Comparison of ENCODE assay signal across 22 cellular contexts in genomic region chr2:150555957-150556356, GRCh38.
DNase-seq lines count a peak whose midpoint lies in the region; ATAC-seq, FAIRE-seq and TF ChIP-seq lines count a peak whose summit lies in the region.
"Had no signal": no experiment of that assay in that cellular context is flagged by ENCODE, and none has a peak within 500 bp of the region (broad histone marks: within the 10 kb centered on the region; RNA-seq: fewer than 3 reads in every experiment).

No MANE protein-coding gene starts in this region.

- H3T11ph ChIP-seq in H9 (ENCODE audit: low read length) = no peak overlapping the region

- H3K36me3 ChIP-seq in ACC112 (ENCODE audit: insufficient read depth, low read length) (no peaks in the 10 kb centered on the region), mesenchymal stem cell (ENCODE audit: control insufficient read depth in 1 of 2, insufficient read depth in 2 of 2, low read depth in 1 of 2, low read length in 2 of 2) (no peaks in the 10 kb centered on the region)

- peak overlapping the region; percentile 69 for H2AFZ ChIP-seq in ACC112 (ENCODE audit: low read length, unreplicated experiment)
- peak overlapping the region; percentile 16 for H2AFZ ChIP-seq in H9 (ENCODE audit: low read length)
- no peak overlapping the region for H2AFZ ChIP-seq in mesenchymal stem cell (ENCODE audit: low read depth, low read length)
- H2AFZ ChIP-seq: PC-9 had no signal

- H3K27me3 ChIP-seq in ACC112 (ENCODE audit: insufficient read depth, low read length) (no peaks in the 10 kb centered on the region), H9 (ENCODE audit: insufficient read depth, low read length) (no peaks in the 10 kb centered on the region), mesenchymal stem cell (ENCODE audit: control insufficient read depth in 1 of 2, insufficient read depth in 1 of 2, low read length in 2 of 2) (no peaks in the 10 kb centered on the region)

- no peak overlapping the region for H2BK20ac ChIP-seq in H9 (ENCODE audit: low read depth, low read length, poor library complexity, severe bottlenecking)

- H3K14ac ChIP-seq in H9 (ENCODE audit: insufficient read depth, low read length) = no peak overlapping the region
- H3K14ac ChIP-seq in mesenchymal stem cell (ENCODE audit: low read length in 2 of 2) = no peak overlapping the region

- DNase-seq in H9 (no peak), mesenchymal stem cell (peak; percentile 37), GF-D8 (lab: John Stamatoyannopoulos, UW) (no peak), RKO (ENCODE audit: low spot score) (no peak), 8988T (no peak)
- DNase-seq: AML-193; Calu3; CD4-positive, CD25-positive, alpha-beta regulatory T cell; DMS79; Kasumi-1; NCI-H1048; NCI-H1694; NCI-H2107; NCI-H226; NCI-H526; PC-9; SK-N-SH had no signal

- no peaks in the 10 kb centered on the region for H3K9me3 Mint-ChIP-seq in H9

- H2AK5ac ChIP-seq in H9 (ENCODE audit: insufficient read length, low read length) (no peak overlapping the region), mesenchymal stem cell (ENCODE audit: low read length, severe bottlenecking) (no peak overlapping the region)

- H3K4me1 Mint-ChIP-seq in H9 = peaks cover 16 to 22% of the 10 kb centered on the region in 2 experiments
- H3K4me1 Mint-ChIP-seq: CD4-positive, CD25-positive, alpha-beta regulatory T cell had no signal

- no peaks in the 10 kb centered on the region for H4K20me1 ChIP-seq in H9 (ENCODE audit: control insufficient read depth, insufficient read depth, insufficient read length)

- no peak overlapping the region for H2BK15ac ChIP-seq in H9 (ENCODE audit: low read depth, low read length)
- H2BK15ac ChIP-seq in mesenchymal stem cell (ENCODE audit: low read depth, poor library complexity, severe bottlenecking) = no peak overlapping the region

- H3K9ac ChIP-seq in H9 (ENCODE audit: extremely low read depth, insufficient read length, low read length) (no peak overlapping the region), mesenchymal stem cell (ENCODE audit: low read length) (no peak overlapping the region)
- H3K9ac ChIP-seq: SK-N-SH had no signal

- no peak overlapping the region for H3K18ac ChIP-seq in H9 (ENCODE audit: insufficient read length, low read depth, low read length)
- peak overlapping the region; percentile 3 to 6 for H3K18ac ChIP-seq in mesenchymal stem cell (ENCODE audit: low read depth in 1 of 2, low read length in 2 of 2)

- H3K9me3 ChIP-seq in H9 (ENCODE audit: control insufficient read depth, low read depth, low read length) (no peaks in the 10 kb centered on the region), mesenchymal stem cell (ENCODE audit: control insufficient read depth, low read length) (no peaks in the 10 kb centered on the region)
- H3K9me3 ChIP-seq: A549, SK-N-SH had no signal

- no peak overlapping the region for H2BK120ac ChIP-seq in H9 (ENCODE audit: low read depth, low read length, poor library complexity, severe bottlenecking)
- no peak overlapping the region for H2BK120ac ChIP-seq in mesenchymal stem cell (ENCODE audit: low read depth, low read length)

- H2BK5ac ChIP-seq in H9 (ENCODE audit: insufficient read length, low read length) (no peak overlapping the region), mesenchymal stem cell (ENCODE audit: low read depth, low read length, poor library complexity, severe bottlenecking) (no peak overlapping the region)

- H4K91ac ChIP-seq in H9 (ENCODE audit: insufficient read length, low read depth, low read length) = no peak overlapping the region
- no peak overlapping the region for H4K91ac ChIP-seq in mesenchymal stem cell (ENCODE audit: low read length)

- H3K23me2 ChIP-seq in H9 (ENCODE audit: insufficient read length, low read depth, low read length, poor library complexity, severe bottlenecking) = no peaks in the 10 kb centered on the region

- no peaks in the 10 kb centered on the region; the same call in 1 of the 2 replicates for H3K27me3 Mint-ChIP-seq in H9 (ENCODE audit: low read depth)

- TF ChIP-seq CTCF in H9 (conservative IDR thresholded peaks at IDR 0.05) = no peak

- no peak overlapping the region for H2BK12ac ChIP-seq in H9 (ENCODE audit: insufficient read length, low read depth, low read length)
- H2BK12ac ChIP-seq in mesenchymal stem cell (ENCODE audit: low read length in 2 of 2) = no peak overlapping the region

- H3K79me2 ChIP-seq in ACC112 (ENCODE audit: control insufficient read depth, insufficient read depth, low read length, unreplicated experiment) (no peaks in the 10 kb centered on the region), H9 (ENCODE audit: insufficient read depth, low read length) (no peaks in the 10 kb centered on the region)

- no peak overlapping the region for H3K4me3 ChIP-seq in ACC112 (ENCODE audit: low read depth, low read length)
- H3K4me3 ChIP-seq in mesenchymal stem cell (ENCODE audit: insufficient read depth in 1 of 2, low read depth in 1 of 2, low read length in 2 of 2) = no peak overlapping the region
- H3K4me3 ChIP-seq: A549, PC-9 had no signal

- H3K23ac ChIP-seq in H9 (ENCODE audit: insufficient read length, low read depth, low read length) (no peak overlapping the region), mesenchymal stem cell (ENCODE audit: low read length in 2 of 2) (no peak overlapping the region)

- peaks cover 20% of the 10 kb centered on the region for H3K4me1 ChIP-seq in ACC112 (ENCODE audit: control insufficient read depth, insufficient read depth, low read length, unreplicated experiment)
- peaks cover 6% of the 10 kb centered on the region; the same call in 1 of the 2 replicates for H3K4me1 ChIP-seq in H9 (ENCODE audit: insufficient read depth, low read length)
- no peaks in the 10 kb centered on the region for H3K4me1 ChIP-seq in mesenchymal stem cell (ENCODE audit: control insufficient read depth, insufficient read depth, low read depth, low read length)

- H4K8ac ChIP-seq in H9 (replicated peaks; ENCODE audit: insufficient read length, low read depth, low read length) (no peak overlapping the region), mesenchymal stem cell (ENCODE audit: low read length) (no peak overlapping the region)

- ATAC-seq in GM21360 (IDR thresholded peaks at IDR 0.05; ENCODE audit: unreplicated experiment) = no peak
- ATAC-seq: A549, Right ventricle myocardium inferior had no signal

- no peak overlapping the region for H3K4me2 ChIP-seq in H9 (ENCODE audit: insufficient read depth, insufficient read length, low read length)
- no peak overlapping the region for H3K4me2 ChIP-seq in mesenchymal stem cell (ENCODE audit: low read length, poor library complexity, severe bottlenecking)
- H3K4me2 ChIP-seq: A549, PC-9, SK-N-SH had no signal

- no peak overlapping the region for H3K4me3 Mint-ChIP-seq in H9
- H3K4me3 Mint-ChIP-seq: CD4-positive, CD25-positive, alpha-beta regulatory T cell had no signal

- H3K27ac ChIP-seq in ACC112 (ENCODE audit: low read depth, low read length) (no peak overlapping the region), H9 (ENCODE audit: insufficient read length, low read depth, low read length) (no peak overlapping the region), mesenchymal stem cell (ENCODE audit: low read length, poor library complexity, severe bottlenecking) (no peak overlapping the region)
- H3K27ac ChIP-seq: PC-9 had no signal

- no peaks in the 10 kb centered on the region for H3K36me3 Mint-ChIP-seq in H9 (ENCODE audit: insufficient read depth in 1 of 3, low read depth in 3 of 3)
- H3K36me3 Mint-ChIP-seq: CD4-positive, CD25-positive, alpha-beta regulatory T cell had no signal

- H3K56ac ChIP-seq in H9 (ENCODE audit: insufficient read length, low read depth, low read length) = no peak overlapping the region

- peak; percentile 72 for FAIRE-seq in endometrium (lab: Jason Lieb, UNC)
- FAIRE-seq: A549 had no signal

- peak overlapping the region in 1 of 3 experiments; percentile 86; a peak in 1 of 7 replicates for H3K27ac Mint-ChIP-seq in H9
- H3K27ac Mint-ChIP-seq: CD4-positive, CD25-positive, alpha-beta regulatory T cell had no signal

- no peak overlapping the region for H4K5ac ChIP-seq in H9 (ENCODE audit: insufficient read length, low read depth, low read length)

- WGBS in H9 (ENCODE audit: extremely low coverage, insufficient read length, low lambda C conversion rate) = no CpG with 5 or more reads among the region's 2 CpGs
- WGBS in mesenchymal stem cell = 45% methylated on average over 2 of the region's 2 CpGs

- H3K79me1 ChIP-seq in H9 (ENCODE audit: insufficient read depth, low read depth, low read length, poor library complexity, severe bottlenecking) (no peaks in the 10 kb centered on the region), mesenchymal stem cell (replicated peaks; ENCODE audit: low read length, poor library complexity, severe bottlenecking) (no peaks in the 10 kb centered on the region)

- H3K4ac ChIP-seq in H9 (ENCODE audit: low read depth, low read length) (no peak overlapping the region), mesenchymal stem cell (ENCODE audit: low read depth in 1 of 2, low read length in 2 of 2) (no peak overlapping the region)
